Comparison of ENCODE assay signal across 28 cellular contexts in genomic region chr1:70327306-70328076, GRCh38. TPM values are rescaled to one million over a fixed set of nuclear protein-coding genes. Genes with fewer than 3 reads are reported as not detected.
DNase-seq lines count a peak whose midpoint lies in the region; ATAC-seq and TF ChIP-seq lines count a peak whose summit lies in the region.
"Had no signal": no experiment of that assay in that cellular context is flagged by ENCODE, and none has a peak within 500 bp of the region (broad histone marks: within the 10 kb centered on the region; RNA-seq: fewer than 3 reads in every experiment).

No MANE protein-coding gene starts in this region.

- peak overlapping the region; percentile 12 for H3K27ac Mint-ChIP-seq in CD4-positive, alpha-beta T cell
- H3K27ac Mint-ChIP-seq in activated T-helper 17 cell treated with anti-CD3 and anti-CD28 coated beads, Interleukin-2, amount 50 U/mL, for 72 hours: peak overlapping the region; percentile 36
- H3K27ac Mint-ChIP-seq: activated CD4-positive, alpha-beta T cell treated with anti-CD3 and anti-CD28 coated beads, Interleukin-2, amount 10 ng/mL, durations not matched to agents 24 days and 14 days; dendritic cell treated with granulocyte-macrophage colony-stimulating factor and Interleukin-4, amounts not matched to agents 40 ng/mL and 50 ng/mL, for 4 days; neural progenitor cell; progenitor cell of endocrine pancreas; stimulated activated naive B cell treated with anti-CD40 and anti-IgM and Interleukin-4, amounts not matched to agents 10 μg/mL and 1 μg/mL and 100 μg/mL, for 72 hours had no signal

- H3K4me1 ChIP-seq in GM23248 (ENCODE audit: insufficient read depth) (peaks cover 14% of the 10 kb centered on the region), foreskin keratinocyte (peaks cover 20% of the 10 kb centered on the region), right cardiac atrium (ENCODE audit: control insufficient read depth, insufficient read depth, low read length) (no peaks in the 10 kb centered on the region)
- H3K4me1 ChIP-seq: BLaER1 treated with 17β-estradiol and CSF1 and Interleukin-3, amounts not matched to agents 10 nM and 100 nM; neural progenitor cell; SJCRH30; testis had no signal

- no peaks in the 10 kb centered on the region for H3K9me3 Mint-ChIP-seq in CD4-positive, alpha-beta T cell
- H3K9me3 Mint-ChIP-seq in activated T-helper 17 cell treated with anti-CD3 and anti-CD28 coated beads, Interleukin-2, amount 50 U/mL, for 72 hours: no peaks in the 10 kb centered on the region
- H3K9me3 Mint-ChIP-seq: activated CD4-positive, alpha-beta T cell treated with anti-CD3 and anti-CD28 coated beads, Interleukin-2, amount 10 ng/mL, durations not matched to agents 24 days and 14 days; dendritic cell treated with granulocyte-macrophage colony-stimulating factor and Interleukin-4, amounts not matched to agents 40 ng/mL and 50 ng/mL, for 4 days; immature natural killer cell; neural progenitor cell; stimulated activated naive B cell treated with anti-CD40 and anti-IgM and Interleukin-4, amounts not matched to agents 10 μg/mL and 1 μg/mL and 100 μg/mL, for 72 hours had no signal

- CTCF ChIA-PET in CD4-positive, alpha-beta T cell (lab: Charles Lee): interaction anchor here (0.7 kb wide), 1 partner anchor 13 kb away, joined by 3 read pairs; no protein-coding TSS in a partner anchor

- H3K27me3 Mint-ChIP-seq in CD4-positive, alpha-beta T cell: no peaks in the 10 kb centered on the region
- no peaks in the 10 kb centered on the region for H3K27me3 Mint-ChIP-seq in activated T-helper 17 cell treated with anti-CD3 and anti-CD28 coated beads, Interleukin-2, amount 50 U/mL, for 72 hours
- H3K27me3 Mint-ChIP-seq: activated CD4-positive, alpha-beta T cell treated with anti-CD3 and anti-CD28 coated beads, Interleukin-2, amount 10 ng/mL, durations not matched to agents 24 days and 14 days; dendritic cell treated with granulocyte-macrophage colony-stimulating factor and Interleukin-4, amounts not matched to agents 40 ng/mL and 50 ng/mL, for 4 days; progenitor cell of endocrine pancreas; stimulated activated naive B cell treated with anti-CD40 and anti-IgM and Interleukin-4, amounts not matched to agents 10 μg/mL and 1 μg/mL and 100 μg/mL, for 72 hours; T-helper 17 cell had no signal

- H3K4me3 ChIP-seq in GM23248: no peak overlapping the region
- H3K4me3 ChIP-seq in right cardiac atrium (ENCODE audit: low read length): no peak overlapping the region
- H3K4me3 ChIP-seq: adrenal gland; BLaER1 treated with 17β-estradiol and CSF1 and Interleukin-3, amounts not matched to agents 10 nM and 100 nM; neural progenitor cell; SJCRH30; testis; vagina had no signal

- H3K27me3 ChIP-seq in CD4-positive, alpha-beta T cell (ENCODE audit: control insufficient read depth, insufficient read depth, low read length): no peaks in the 10 kb centered on the region
- H3K27me3 ChIP-seq in GM23248 (replicated peaks; ENCODE audit: insufficient read depth): no peaks in the 10 kb centered on the region
- H3K27me3 ChIP-seq in foreskin keratinocyte: no peaks in the 10 kb centered on the region
- no peaks in the 10 kb centered on the region for H3K27me3 ChIP-seq in right cardiac atrium (ENCODE audit: control insufficient read depth, insufficient read depth)
- H3K27me3 ChIP-seq: adrenal gland; BLaER1 treated with 17β-estradiol and CSF1 and Interleukin-3, amounts not matched to agents 10 nM and 100 nM; neural progenitor cell; SJCRH30; testis; vagina had no signal

- in situ Hi-C loops in GM23248 (cut with MboI): no loop called here

- H3K4me1 Mint-ChIP-seq in CD4-positive, alpha-beta T cell (ENCODE audit: low read depth): peaks cover 26% of the 10 kb centered on the region
- peaks cover 14% of the 10 kb centered on the region for H3K4me1 Mint-ChIP-seq in activated T-helper 17 cell treated with anti-CD3 and anti-CD28 coated beads, Interleukin-2, amount 50 U/mL, for 72 hours
- H3K4me1 Mint-ChIP-seq: neural progenitor cell had no signal

- H3K36me3 Mint-ChIP-seq in CD4-positive, alpha-beta T cell (ENCODE audit: low read depth): peaks cover 68% of the 10 kb centered on the region
- peaks cover 77% of the 10 kb centered on the region for H3K36me3 Mint-ChIP-seq in activated T-helper 17 cell treated with anti-CD3 and anti-CD28 coated beads, Interleukin-2, amount 50 U/mL, for 72 hours (ENCODE audit: low read depth)

- intact Hi-C loops in CD4-positive, alpha-beta T cell (cut with DNase I, micrococcal nuclease): no loop called here
- intact Hi-C loops in right cardiac atrium (cut with DNase I): no loop called here

- no peak for ATAC-seq in CD4-positive, alpha-beta T cell (ENCODE audit: poor library complexity)
- ATAC-seq in activated T-helper 17 cell treated with anti-CD3 and anti-CD28 coated beads, Interleukin-2, amount 50 U/mL, for 72 hours (replicated peaks): peak; percentile 63
- ATAC-seq in foreskin keratinocyte (peak; percentile 79), right cardiac atrium (no peak)
- ATAC-seq: stimulated activated naive B cell treated with anti-CD40 and anti-IgM and Interleukin-4, amounts not matched to agents 10 μg/mL and 1 μg/mL and 100 μg/mL, for 72 hours; T-helper 17 cell had no signal

- H3K9me3 ChIP-seq in CD4-positive, alpha-beta T cell (ENCODE audit: control insufficient read depth, low read length): no peaks in the 10 kb centered on the region
- H3K9me3 ChIP-seq in GM23248 (ENCODE audit: low read depth): no peaks in the 10 kb centered on the region
- H3K9me3 ChIP-seq in right cardiac atrium (ENCODE audit: control insufficient read depth, low read length): no peaks in the 10 kb centered on the region
- H3K9me3 ChIP-seq: adrenal gland; BLaER1 treated with 17β-estradiol and CSF1 and Interleukin-3, amounts not matched to agents 10 nM and 100 nM; SJCRH30; testis; vagina had no signal

- H3K4me3 Mint-ChIP-seq in CD4-positive, alpha-beta T cell: no peak overlapping the region
- H3K4me3 Mint-ChIP-seq in activated T-helper 17 cell treated with anti-CD3 and anti-CD28 coated beads, Interleukin-2, amount 50 U/mL, for 72 hours: no peak overlapping the region
- H3K4me3 Mint-ChIP-seq: activated CD4-positive, alpha-beta T cell treated with anti-CD3 and anti-CD28 coated beads, Interleukin-2, amount 10 ng/mL, durations not matched to agents 24 days and 14 days; dendritic cell treated with granulocyte-macrophage colony-stimulating factor and Interleukin-4, amounts not matched to agents 40 ng/mL and 50 ng/mL, for 4 days; immature natural killer cell; neural progenitor cell; stimulated activated naive B cell treated with anti-CD40 and anti-IgM and Interleukin-4, amounts not matched to agents 10 μg/mL and 1 μg/mL and 100 μg/mL, for 72 hours; T-helper 17 cell had no signal

- H3K9ac ChIP-seq in GM23248: no peak overlapping the region
- H3K9ac ChIP-seq: BLaER1 treated with 17β-estradiol and CSF1 and Interleukin-3, amounts not matched to agents 10 nM and 100 nM; neural progenitor cell had no signal

- TF ChIP-seq CTCF in CD4-positive, alpha-beta T cell (IDR thresholded peaks at IDR 0.05): no peak
- no peak for TF ChIP-seq CTCF in foreskin keratinocyte (conservative IDR thresholded peaks at IDR 0.05)

- H3K27ac ChIP-seq in CD4-positive, alpha-beta T cell (ENCODE audit: low read depth, low read length): no peak overlapping the region
- H3K27ac ChIP-seq in GM23248 (no peak overlapping the region), foreskin keratinocyte (no peak overlapping the region), right cardiac atrium (ENCODE audit: low read length) (no peak overlapping the region)
- H3K27ac ChIP-seq: adrenal gland; BLaER1 treated with 17β-estradiol and CSF1 and Interleukin-3, amounts not matched to agents 10 nM and 100 nM; neural progenitor cell; SJCRH30; testis; vagina had no signal

- H3K4me2 ChIP-seq in GM23248 (ENCODE audit: unreplicated experiment): no peak overlapping the region
- H3K4me2 ChIP-seq: BLaER1 treated with 17β-estradiol and CSF1 and Interleukin-3, amounts not matched to agents 10 nM and 100 nM; neural progenitor cell had no signal

- H3K9me2 ChIP-seq in GM23248 (ENCODE audit: insufficient read depth): no peaks in the 10 kb centered on the region

- H4K20me1 ChIP-seq in GM23248 (ENCODE audit: insufficient read depth): peaks cover 12% of the 10 kb centered on the region; the same call in 1 of the 2 replicates

- peaks cover 99% of the 10 kb centered on the region for H3K79me2 ChIP-seq in GM23248 (ENCODE audit: insufficient read depth)

- no peak overlapping the region for H2AFZ ChIP-seq in GM23248
- H2AFZ ChIP-seq: neural progenitor cell had no signal

- H3K36me3 ChIP-seq in GM23248 (ENCODE audit: low read depth): 0 out of 2 replicates have a peak, but pooled peaks cover 11% of the 10 kb centered on the region
- H3K36me3 ChIP-seq: adrenal gland had no signal

- no peak for DNase-seq in CD4-positive, alpha-beta T cell
- peak; percentile 35 for DNase-seq in GM23248
- DNase-seq in foreskin keratinocyte: peak in 1 of 2 donors; percentile 53
- DNase-seq in NCI-H1436 (lab: John Stamatoyannopoulos, UW): no peak
- DNase-seq in T-helper 1 cell: no peak
- no peak for DNase-seq in DMS 273 treated with DMSO at 0.1 percent for 48 hours (lab: John Stamatoyannopoulos, UW)
- DNase-seq in right cardiac atrium: no peak
- DNase-seq: activated CD4-positive, alpha-beta T cell treated with anti-CD3 and anti-CD28 coated beads, Interleukin-2, amount 10 ng/mL, durations not matched to agents 24 days and 14 days; activated CD8-positive, alpha-beta memory T cell treated with anti-CD3 and anti-CD28 coated beads, Interleukin-2, amount 50 U/mL, for 4 hours; activated effector memory CD4-positive, alpha-beta T cell treated with Interleukin-2 at 50 U/mL for 16 hours; adrenal gland; GDM1; immature natural killer cell; NCI-H1048; NCI-H187 treated with DMSO at 0.1 percent for 48 hours; NCI-H345; NCI-H82; SJCRH30; stimulated activated CD4-positive, alpha-beta T cell treated with anti-CD3 and anti-CD28 coated beads, Interleukin-2, amount 100 ng/mL, for 24 hours; stimulated activated naive B cell treated with anti-CD40 and anti-IgM and Interleukin-4, amounts not matched to agents 10 μg/mL and 1 μg/mL and 100 μg/mL, for 72 hours; T-helper 17 cell; testis had no signal

- POLR2A ChIA-PET in CD4-positive, alpha-beta T cell (lab: Charles Lee): no interaction called here

- 94 to 99% methylated on average over 7 of the region's 7 CpGs for WGBS in GM23248 (ENCODE audit: low coverage in 1 of 2, low lambda C conversion rate in 2 of 2, missing lambda C conversion rate in 2 of 2), 2 experiments
- whole genome bisulfite sequencing in right cardiac atrium: 97% methylated on average over 7 of the region's 7 CpGs

- H3F3A ChIP-seq in GM23248 (ENCODE audit: insufficient read depth): peaks cover 10% of the 10 kb centered on the region; the same call in 1 of the 2 replicates

RNA-seq across cellular contexts. Expression of gene ANKRD13C, which starts 27.0 kb away (rescaled TPM):
- total RNA-seq in CD4-positive, alpha-beta T cell: 10 to 100 TPM; 37.4 to 37.8 TPM
- 23.9 and 33.4 TPM in 2 replicates for total RNA-seq in GM23248 (2014; rRNA removed; shearing (Covaris generic))
- polyA plus RNA-seq in GM23248 (2016; fragmentation: Nextera tagmentation; extraction: Ambion mirVana) (28.6 and 29.2 TPM in 2 replicates), foreskin keratinocyte (4.1 and 4.7 TPM in 2 replicates), right cardiac atrium (5.7 TPM)
- 10 to 100 TPM; 19.7 to 23.3 TPM for total RNA-seq in activated T-helper 17 cell treated with anti-CD3 and anti-CD28 coated beads, Interleukin-2, amount 50 U/mL, for 72 hours
- total RNA-seq in foreskin keratinocyte (15.4 and 16.8 TPM in 2 replicates), right cardiac atrium (10 to 100 TPM; 10.2 to 14.8 (median 12.2) TPM)

Comparison
In these comparisons a context has a peak if more than half of its experiments do, and no peak if none do; other contexts are left out.
1. ATAC-seq: peak in activated T-helper 17 cell treated with anti-CD3 and anti-CD28 coated beads, Interleukin-2, amount 50 U/mL, for 72 hours (single experiment) and foreskin keratinocyte (single experiment); none in CD4-positive, alpha-beta T cell (single experiment) and right cardiac atrium (0 of 2).